Comparison of ENCODE assay signal across 9 cellular contexts in genomic region chr5:100647461-100648230, GRCh38.
DNase-seq lines count a peak whose midpoint lies in the region; ATAC-seq and TF ChIP-seq lines count a peak whose summit lies in the region.
"Had no signal": no experiment of that assay in that cellular context is flagged by ENCODE, and none has a peak within 500 bp of the region (broad histone marks: within the 10 kb centered on the region; RNA-seq: fewer than 3 reads in every experiment).

No MANE protein-coding gene starts in this region.

- no peaks in the 10 kb centered on the region for H3K36me3 Mint-ChIP-seq in activated naive CD8-positive, alpha-beta T cell treated with anti-CD3 and anti-CD28 coated beads, Interleukin-2, amount 50 U/mL, for 24 hours (ENCODE audit: low read depth)
- H3K36me3 Mint-ChIP-seq: activated naive CD8-positive, alpha-beta T cell treated with anti-CD3 and anti-CD28 coated beads, Interleukin-2, amount 10 ng/mL, durations not matched to agents 7 days and 5 days had no signal

- DNase-seq in Caki2 (ENCODE audit: low read depth): peak; percentile 70
- DNase-seq in T-helper 9 cell: peak; percentile 10
- peak; percentile 28 for DNase-seq in iris pigment epithelial cell (ENCODE audit: low read depth)
- no peak for DNase-seq in cerebellar nuclear complex (lab: John Stamatoyannopoulos, UW)
- no peak for DNase-seq in activated naive CD8-positive, alpha-beta T cell treated with anti-CD3 and anti-CD28 coated beads, Interleukin-2, amount 50 U/mL, for 24 hours
- no peak for DNase-seq in GM13977 (ENCODE audit: low spot score)
- DNase-seq: activated naive CD8-positive, alpha-beta T cell treated with anti-CD3 and anti-CD28 coated beads, Interleukin-2, amount 10 ng/mL, durations not matched to agents 7 days and 5 days had no signal

- peaks cover 3% of the 10 kb centered on the region for H3K4me1 Mint-ChIP-seq in activated naive CD8-positive, alpha-beta T cell treated with anti-CD3 and anti-CD28 coated beads, Interleukin-2, amount 50 U/mL, for 24 hours

- no peaks in the 10 kb centered on the region for H3K9me3 Mint-ChIP-seq in activated naive CD8-positive, alpha-beta T cell treated with anti-CD3 and anti-CD28 coated beads, Interleukin-2, amount 50 U/mL, for 24 hours
- H3K9me3 Mint-ChIP-seq: activated naive CD8-positive, alpha-beta T cell treated with anti-CD3 and anti-CD28 coated beads, Interleukin-2, amount 10 ng/mL, durations not matched to agents 7 days and 5 days had no signal

- H3K4me3 Mint-ChIP-seq in activated naive CD8-positive, alpha-beta T cell treated with anti-CD3 and anti-CD28 coated beads, Interleukin-2, amount 50 U/mL, for 24 hours: no peak overlapping the region
- H3K4me3 Mint-ChIP-seq: activated naive CD8-positive, alpha-beta T cell treated with anti-CD3 and anti-CD28 coated beads, Interleukin-2, amount 10 ng/mL, durations not matched to agents 7 days and 5 days had no signal

- TF ChIP-seq CTCF in GM13977 (IDR thresholded peaks at IDR 0.05; ENCODE audit: extremely low read depth, insufficient read depth, missing control alignments): no peak

- no peak overlapping the region for H3K27ac Mint-ChIP-seq in activated naive CD8-positive, alpha-beta T cell treated with anti-CD3 and anti-CD28 coated beads, Interleukin-2, amount 50 U/mL, for 24 hours
- H3K27ac Mint-ChIP-seq: activated naive CD8-positive, alpha-beta T cell treated with anti-CD3 and anti-CD28 coated beads, Interleukin-2, amount 10 ng/mL, durations not matched to agents 7 days and 5 days had no signal

- in situ Hi-C loops in Caki2 (cut with HindIII; ENCODE audit: low pct_unique_long_range_greater_than_20kb, low sequenced_read_pairs): no loop called here
- in situ Hi-C loops in GM13977 (cut with MboI; ENCODE audit: low pct_unique_long_range_greater_than_20kb, low sequenced_read_pairs, unreplicated experiment): no loop called here

- H3K27me3 Mint-ChIP-seq in activated naive CD8-positive, alpha-beta T cell treated with anti-CD3 and anti-CD28 coated beads, Interleukin-2, amount 50 U/mL, for 24 hours: no peaks in the 10 kb centered on the region

- ATAC-seq in GM19324 (IDR thresholded peaks at IDR 0.05; ENCODE audit: low FRiP score, unreplicated experiment) (peak; percentile 78), HG03457 (IDR thresholded peaks at IDR 0.05; ENCODE audit: unreplicated experiment) (peak; percentile 68)
- no peak for ATAC-seq in activated naive CD8-positive, alpha-beta T cell treated with anti-CD3 and anti-CD28 coated beads, Interleukin-2, amount 50 U/mL, for 24 hours

Comparison
In these comparisons a context has a peak if more than half of its experiments do, and no peak if none do; other contexts are left out.
1. DNase-seq: peak in Caki2 (single experiment), T-helper 9 cell (single experiment) and iris pigment epithelial cell (single experiment); none in cerebellar nuclear complex (0 of 2), activated naive CD8-positive, alpha-beta T cell treated with anti-CD3 and anti-CD28 coated beads, Interleukin-2, amount 50 U/mL, for 24 hours (single experiment) and GM13977 (single experiment).